ENCODE assay signal across 1 cellular context in genomic region chr2:25417715-25418369, GRCh38.
TF ChIP-seq lines count a peak whose summit lies in the region.

No MANE protein-coding gene starts in this region.

TF ChIP-seq in HCT116, 20 proteins besides CTCF, POLR2A, EP300 and RAD21 (continued from another document):
- TF ChIP-seq, protein P1, sequence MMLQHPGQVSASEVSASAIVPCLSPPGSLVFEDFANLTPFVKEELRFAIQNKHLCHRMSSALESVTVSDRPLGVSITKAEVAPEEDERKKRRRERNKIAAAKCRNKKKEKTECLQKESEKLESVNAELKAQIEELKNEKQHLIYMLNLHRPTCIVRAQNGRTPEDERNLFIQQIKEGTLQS (IDR thresholded peaks at IDR 0.05), result no peak
- no peak for TF ChIP-seq CBX3 (IDR thresholded peaks at IDR 0.05; ENCODE audit: low read depth)
- TF ChIP-seq EGR1 (IDR thresholded peaks at IDR 0.05; ENCODE audit: low read depth), result no peak
- no peak for TF ChIP-seq MAX (IDR thresholded peaks at IDR 0.05)
- no peak for TF ChIP-seq YY1 (IDR thresholded peaks at IDR 0.05; ENCODE audit: extremely low read depth, insufficient replicate concordance, low read depth, low read length)
- TF ChIP-seq FOSL1 (IDR thresholded peaks at IDR 0.05; ENCODE audit: low read depth), result no peak
- no peak for TF ChIP-seq POLR2AphosphoS5 (IDR thresholded peaks at IDR 0.05; ENCODE audit: low read depth, low read length)
- TF ChIP-seq TCF7L2 (IDR thresholded peaks at IDR 0.05; ENCODE audit: borderline replicate concordance, extremely low read depth, insufficient read depth, insufficient read length), result no peak
- no peak for TF ChIP-seq CEBPB (IDR thresholded peaks at IDR 0.05; ENCODE audit: low read depth)
- TF ChIP-seq SIN3A (IDR thresholded peaks at IDR 0.05; ENCODE audit: low read depth), result no peak
